7 cellular contexts compared by ENCODE assay signal in the genomic region with DNA sequence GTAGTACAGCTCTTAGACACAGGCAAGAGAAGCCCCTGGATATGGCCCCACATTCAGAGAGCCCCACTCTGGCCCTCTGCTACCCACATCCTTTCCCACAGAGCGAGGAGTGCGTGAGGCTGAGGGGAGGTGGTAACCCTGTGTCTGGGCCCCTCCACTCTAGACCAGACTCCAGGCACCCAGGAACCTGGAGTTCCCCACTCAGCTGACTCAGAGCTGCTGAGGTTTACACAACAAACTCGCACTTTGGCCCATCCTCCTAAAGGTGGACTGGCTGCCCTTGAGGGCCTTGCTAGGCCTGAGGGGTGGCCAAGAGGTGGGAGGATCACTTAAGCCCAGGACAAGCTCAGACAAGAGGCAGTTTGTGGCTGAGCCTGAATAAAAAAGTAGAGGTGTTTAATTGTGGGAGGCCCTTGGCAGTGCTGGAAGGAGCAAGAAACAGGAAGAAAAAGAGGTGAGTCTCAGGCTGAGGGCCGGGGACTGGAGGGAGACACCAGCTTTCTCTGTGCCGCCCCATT. TPM values are rescaled to one million over a fixed set of nuclear protein-coding genes. Genes with fewer than 3 reads are reported as not detected.
DNase-seq lines count a peak whose midpoint lies in the region; ATAC-seq and TF ChIP-seq lines count a peak whose summit lies in the region.

No MANE protein-coding gene starts in this region.

- TF ChIP-seq EP300 in upper lobe of left lung (IDR thresholded peaks at IDR 0.05), result peak in 1 of 4 donors; percentile 25

- H3K9me3 ChIP-seq in RWPE2 (ENCODE audit: severe bottlenecking) (no peaks in the 10 kb centered on the region), upper lobe of left lung (no peaks in the 10 kb centered on the region)

- ATAC-seq in GM18868 (IDR thresholded peaks at IDR 0.05; ENCODE audit: unreplicated experiment) (peak; percentile 94), HG02759 (IDR thresholded peaks at IDR 0.05; ENCODE audit: unreplicated experiment) (peak; percentile 93), RWPE2 (ENCODE audit: low read depth) (peak; percentile 96), upper lobe of left lung (ENCODE audit: low FRiP score in 2 of 2) (peak; percentile 67 to 88)

- H3K36me3 ChIP-seq in RWPE2 (ENCODE audit: low read depth), result no peaks in the 10 kb centered on the region
- peaks cover 0 to 10% (median 2%) of the 10 kb centered on the region in 4 donors for H3K36me3 ChIP-seq in upper lobe of left lung

- WGBS in upper lobe of left lung, 2 donors, result 35 to 62% methylated on average over 4 to 5 of the region's 5 CpGs

- DNase-seq in RWPE2 (ENCODE audit: low spot score), result peak; percentile 93
- DNase-seq in glomerular visceral epithelial cell (ENCODE audit: extremely low spot score), result peak; percentile 75
- peak in 1 of 2 donors; percentile 95 for DNase-seq in upper lobe of left lung
- no peak for DNase-seq in nucleus accumbens (lab: John Stamatoyannopoulos, UW)
- DNase-seq in NCI-H1092 treated with DMSO at 0.1 percent for 48 hours (lab: John Stamatoyannopoulos, UW), result no peak

- H3K4me3 ChIP-seq in RWPE2 (ENCODE audit: severe bottlenecking), result peak overlapping the region; percentile 1
- no peak overlapping the region for H3K4me3 ChIP-seq in upper lobe of left lung

- TF ChIP-seq CTCF in RWPE2 (IDR thresholded peaks at IDR 0.05; ENCODE audit: poor library complexity, severe bottlenecking) (no peak), upper lobe of left lung (IDR thresholded peaks at IDR 0.05) (no peak)

- H3K27me3 ChIP-seq in RWPE2 (ENCODE audit: insufficient read depth, poor library complexity, severe bottlenecking) (no peaks in the 10 kb centered on the region), upper lobe of left lung (no peaks in the 10 kb centered on the region)

- peak in 1 of 4 donors; percentile 31 for TF ChIP-seq POLR2A in upper lobe of left lung (IDR thresholded peaks at IDR 0.05)

- H3K27ac ChIP-seq in RWPE2 (ENCODE audit: poor library complexity, severe bottlenecking) (peak overlapping the region; percentile 69), upper lobe of left lung (peak overlapping the region; percentile 59 to 83 (median 72))

- H3K4me1 ChIP-seq in RWPE2 (ENCODE audit: insufficient read depth, poor library complexity, severe bottlenecking) (peaks cover 23% of the 10 kb centered on the region), upper lobe of left lung (peaks cover 8 to 36% (median 23%) of the 10 kb centered on the region in 4 donors)

RNA-seq across cellular contexts. Expression of a gene that starts 10.7 kb away (rescaled TPM):
- total RNA-seq in upper lobe of left lung, result 10 to 100 TPM; 22.0 to 54.0 (median 26.9) TPM

RNA-seq across cellular contexts. Expression of a gene that starts 21.8 kb away (rescaled TPM):
- total RNA-seq in upper lobe of left lung, result 10 to 100 TPM; 29.2 to 44.1 (median 35.2) TPM

RNA-seq across cellular contexts. Expression of a gene that starts 44.0 kb away (rescaled TPM):
- 10 to 100 TPM; 15.0 to 43.6 (median 26.1) TPM for total RNA-seq in upper lobe of left lung

Comparison
In these comparisons a context has a peak if more than half of its experiments do, and no peak if none do; other contexts are left out.
1. DNase-seq: peak in RWPE2 (single experiment) and glomerular visceral epithelial cell (single experiment); none in nucleus accumbens (0 of 56) and NCI-H1092 treated with DMSO at 0.1 percent for 48 hours (single experiment).
2. Peak in every context shown above with its lines, with median percentiles within 50 percentile points of each other: ATAC-seq.